ENCODE assay signal across 22 cellular contexts in the genomic region with DNA sequence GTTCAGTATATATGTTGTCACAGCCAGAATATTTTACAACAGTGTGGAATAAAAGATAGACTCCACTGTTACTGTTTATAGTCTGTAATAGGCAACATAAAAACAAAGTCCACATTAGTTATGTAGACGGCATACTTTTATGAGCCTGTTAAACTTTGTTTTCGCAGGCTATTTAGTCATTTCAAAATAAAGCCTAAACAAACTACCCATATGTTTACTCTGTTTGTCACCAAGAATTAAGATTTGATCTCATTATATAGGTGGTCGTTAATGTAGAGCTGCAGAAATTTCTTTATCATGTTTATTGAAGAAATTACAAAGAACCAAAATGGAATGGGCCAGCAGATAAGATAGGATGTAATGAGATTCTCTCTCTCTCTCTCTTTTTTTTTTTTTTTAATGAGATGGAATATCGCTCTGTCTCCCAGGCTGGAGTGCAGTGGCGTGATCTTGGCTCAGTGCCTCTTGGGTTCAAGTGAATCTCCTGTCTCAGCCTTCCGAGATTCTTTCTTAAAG.
A peak's percentile ranks its signal among the peaks of the same experiment; 100 is the strongest.
DNase-seq lines count a peak whose midpoint lies in the region; ATAC-seq and TF ChIP-seq lines count a peak whose summit lies in the region.
"Had no signal": no experiment of that assay in that cellular context is flagged by ENCODE, and none has a peak within 500 bp of the region (broad histone marks: within the 10 kb centered on the region; RNA-seq: fewer than 3 reads in every experiment).

No MANE protein-coding gene starts in this region.

- peak; percentile 14 for DNase-seq in HT-29 (ENCODE audit: low spot score)
- DNase-seq in SK-N-DZ (ENCODE audit: low spot score), result peak; percentile 68
- DNase-seq in left colon, result peak in 1 of 2 donors; percentile 26
- DNase-seq in glutamatergic neuron, result no peak
- no peak for DNase-seq in NCI-H1694 treated with DMSO at 0.1 percent for 48 hours (lab: John Stamatoyannopoulos, UW)
- no peak for DNase-seq in NCI-H446 (lab: John Stamatoyannopoulos, UW)
- no peak for DNase-seq in thyroid gland
- DNase-seq: 8988T; CD4-positive, CD25-positive, alpha-beta regulatory T cell; Kasumi-1; MG63; NCI-H1105 treated with DMSO at 0.1 percent for 48 hours; NCI-H146; NCI-H2029 treated with DMSO at 0.1 percent for 48 hours; NCI-H526 treated with DMSO at 0.1 percent for 48 hours; SHP77 treated with DMSO at 0.1 percent for 48 hours had no signal

- peaks cover 9 to 12% of the 10 kb centered on the region in 2 donors for H3K4me1 ChIP-seq in thyroid gland
- H3K4me1 ChIP-seq: BLaER1, HAP-1 had no signal

- no peaks in the 10 kb centered on the region for H3K36me3 Mint-ChIP-seq in glutamatergic neuron (ENCODE audit: unreplicated experiment)
- H3K36me3 Mint-ChIP-seq: CD4-positive, CD25-positive, alpha-beta regulatory T cell had no signal

- 92 to 93% methylated on average over 6 of the region's 6 CpGs for WGBS in thyroid gland, 2 donors

- H3K27ac Mint-ChIP-seq in glutamatergic neuron (ENCODE audit: unreplicated experiment), result no peak overlapping the region
- H3K27ac Mint-ChIP-seq: CD4-positive, CD25-positive, alpha-beta regulatory T cell; GM23338 had no signal

- H3K4me3 ChIP-seq in thyroid gland (replicated peaks in 1 of 3), result no peak overlapping the region
- H3K4me3 ChIP-seq: BLaER1, GM23338, HAP-1, K562, MG63 had no signal

- H3K27ac ChIP-seq in 22Rv1 (peak overlapping the region; percentile 74), thyroid gland (no peak overlapping the region)
- H3K27ac ChIP-seq: BLaER1 had no signal

- peaks cover 5% of the 10 kb centered on the region for H3K4me1 Mint-ChIP-seq in glutamatergic neuron (ENCODE audit: low read depth, unreplicated experiment)
- H3K4me1 Mint-ChIP-seq: CD4-positive, CD25-positive, alpha-beta regulatory T cell; GM23338 had no signal

- H3K4me3 Mint-ChIP-seq in glutamatergic neuron (ENCODE audit: unreplicated experiment), result no peak overlapping the region
- H3K4me3 Mint-ChIP-seq: CD4-positive, CD25-positive, alpha-beta regulatory T cell; GM23338 had no signal

- H3K9me3 Mint-ChIP-seq in glutamatergic neuron (ENCODE audit: unreplicated experiment), result peaks cover 1% of the 10 kb centered on the region
- H3K9me3 Mint-ChIP-seq: GM23338 had no signal

- intact Hi-C loops in left colon (cut with DNase I, micrococcal nuclease), result no loop called here
- intact Hi-C loops in thyroid gland (cut with DNase I), result no loop called here

- H3K36me3 ChIP-seq in thyroid gland, result no peaks in the 10 kb centered on the region
- H3K36me3 ChIP-seq: BLaER1, HAP-1, MG63 had no signal

- ATAC-seq in left colon, result peak; percentile 95
- ATAC-seq: GM23338, K562 had no signal

- no peak for TF ChIP-seq CTCF in 22Rv1 (IDR thresholded peaks at IDR 0.05)
- no peak for TF ChIP-seq CTCF in glutamatergic neuron (IDR thresholded peaks at IDR 0.05; ENCODE audit: partially characterized antibody, unreplicated experiment)
- no peak for TF ChIP-seq CTCF in thyroid gland (IDR thresholded peaks at IDR 0.05)

- no peaks in the 10 kb centered on the region for H3K9me3 ChIP-seq in thyroid gland
- H3K9me3 ChIP-seq: BLaER1, HAP-1, MG63, SK-N-SH had no signal

- no peak for TF ChIP-seq POLR2A in thyroid gland (IDR thresholded peaks at IDR 0.05)

- no peaks in the 10 kb centered on the region for H3K27me3 Mint-ChIP-seq in glutamatergic neuron (ENCODE audit: unreplicated experiment)
- H3K27me3 Mint-ChIP-seq: CD4-positive, CD25-positive, alpha-beta regulatory T cell had no signal

- no peaks in the 10 kb centered on the region for H3K27me3 ChIP-seq in thyroid gland
- H3K27me3 ChIP-seq: BLaER1, MG63 had no signal

Comparison
In these comparisons a context has a peak if more than half of its experiments do, and no peak if none do; other contexts are left out.
1. DNase-seq: peak in HT-29 (single experiment) and SK-N-DZ (single experiment); none in glutamatergic neuron (single experiment), NCI-H1694 treated with DMSO at 0.1 percent for 48 hours (single experiment), NCI-H446 (0 of 2) and thyroid gland (0 of 2).